ENCODE assay signal across 1 cellular context in genomic region chr2:11348209-11348749, GRCh38.
TF ChIP-seq lines count a peak whose summit lies in the region.

No MANE protein-coding gene starts in this region.

TF ChIP-seq in HepG2, 621 proteins besides CTCF, POLR2A, EP300 and RAD21 (continued from another document):
- TF ChIP-seq ZHX2 (IDR thresholded peaks at IDR 0.05; ENCODE audit: low read depth), result no peak
- no peak for TF ChIP-seq ZHX2 (CRISPR knock-in tag; IDR thresholded peaks at IDR 0.05; ENCODE audit: borderline replicate concordance)
- TF ChIP-seq ZNF713 (CRISPR knock-in tag; IDR thresholded peaks at IDR 0.05), result no peak
- no peak for TF ChIP-seq HOXD1 (CRISPR knock-in tag; IDR thresholded peaks at IDR 0.05)
- no peak for TF ChIP-seq ZNF703 (CRISPR knock-in tag; IDR thresholded peaks at IDR 0.05; ENCODE audit: borderline replicate concordance)
- TF ChIP-seq ZGPAT (CRISPR knock-in tag; IDR thresholded peaks at IDR 0.05), result peak; percentile 33; the same call in 1 of the 2 replicates
- peak; percentile 74 for TF ChIP-seq CEBPG (CRISPR knock-in tag; IDR thresholded peaks at IDR 0.05)
- no peak for TF ChIP-seq LCORL (IDR thresholded peaks at IDR 0.05)
- TF ChIP-seq LCORL (CRISPR knock-in tag; IDR thresholded peaks at IDR 0.05), result 0 out of 2 replicates have a peak, but pooled peaks have one; percentile 37
- TF ChIP-seq CBX5 (CRISPR knock-in tag; IDR thresholded peaks at IDR 0.05; ENCODE audit: borderline replicate concordance), result 0 out of 2 replicates have a peak, but pooled peaks have one; percentile 14
- TF ChIP-seq ZNF317 (CRISPR knock-in tag; IDR thresholded peaks at IDR 0.05), result peak; percentile 96
- peak; percentile 61 for TF ChIP-seq SAP130 (CRISPR knock-in tag; IDR thresholded peaks at IDR 0.05; ENCODE audit: low read depth)
- peak; percentile 87 for TF ChIP-seq SOX13 (IDR thresholded peaks at IDR 0.05)
- peak in 1 of 2 experiments; percentile 96; a peak in 2 of 4 replicates for TF ChIP-seq SOX13 (CRISPR knock-in tag; conservative IDR thresholded peaks at IDR 0.05 in 1 of 2, IDR thresholded peaks at IDR 0.05 in 1 of 2)
- no peak for TF ChIP-seq TFE3 (CRISPR knock-in tag; IDR thresholded peaks at IDR 0.05)
- TF ChIP-seq FOXJ3 (CRISPR knock-in tag; IDR thresholded peaks at IDR 0.05; ENCODE audit: borderline replicate concordance), result 0 out of 2 replicates have a peak, but pooled peaks have one; percentile 28
- peak; percentile 67; the same call in 1 of the 2 replicates for TF ChIP-seq MYNN (CRISPR knock-in tag; IDR thresholded peaks at IDR 0.05; ENCODE audit: low read depth)
